1 cellular context compared by ENCODE assay signal in the genomic region with DNA sequence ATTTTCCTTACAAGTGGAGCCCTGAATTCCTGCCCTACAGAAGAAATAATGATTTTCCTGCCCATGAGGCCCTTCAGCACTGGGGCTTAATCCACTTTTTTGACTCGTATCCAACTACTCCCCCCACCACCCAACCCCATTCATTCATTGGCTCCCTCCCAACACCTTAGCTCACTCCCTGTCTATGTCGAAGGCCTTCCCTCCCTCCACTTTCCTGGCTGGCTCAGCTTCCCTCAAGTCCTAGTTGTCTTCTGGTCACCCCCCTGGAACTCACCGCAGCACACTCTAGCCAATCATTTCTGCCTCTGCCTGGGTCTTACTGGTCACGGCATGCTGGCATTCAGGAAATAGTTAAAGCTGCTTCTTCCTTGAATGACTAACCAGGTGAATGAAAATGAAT.
A peak's percentile ranks its signal among the peaks of the same experiment; 100 is the strongest.
TF ChIP-seq lines count a peak whose summit lies in the region.

No MANE protein-coding gene starts in this region.

TF ChIP-seq in HEK293, 187 proteins besides CTCF, POLR2A, EP300 and RAD21 (continued from another document):
- TF ChIP-seq, protein P1, sequence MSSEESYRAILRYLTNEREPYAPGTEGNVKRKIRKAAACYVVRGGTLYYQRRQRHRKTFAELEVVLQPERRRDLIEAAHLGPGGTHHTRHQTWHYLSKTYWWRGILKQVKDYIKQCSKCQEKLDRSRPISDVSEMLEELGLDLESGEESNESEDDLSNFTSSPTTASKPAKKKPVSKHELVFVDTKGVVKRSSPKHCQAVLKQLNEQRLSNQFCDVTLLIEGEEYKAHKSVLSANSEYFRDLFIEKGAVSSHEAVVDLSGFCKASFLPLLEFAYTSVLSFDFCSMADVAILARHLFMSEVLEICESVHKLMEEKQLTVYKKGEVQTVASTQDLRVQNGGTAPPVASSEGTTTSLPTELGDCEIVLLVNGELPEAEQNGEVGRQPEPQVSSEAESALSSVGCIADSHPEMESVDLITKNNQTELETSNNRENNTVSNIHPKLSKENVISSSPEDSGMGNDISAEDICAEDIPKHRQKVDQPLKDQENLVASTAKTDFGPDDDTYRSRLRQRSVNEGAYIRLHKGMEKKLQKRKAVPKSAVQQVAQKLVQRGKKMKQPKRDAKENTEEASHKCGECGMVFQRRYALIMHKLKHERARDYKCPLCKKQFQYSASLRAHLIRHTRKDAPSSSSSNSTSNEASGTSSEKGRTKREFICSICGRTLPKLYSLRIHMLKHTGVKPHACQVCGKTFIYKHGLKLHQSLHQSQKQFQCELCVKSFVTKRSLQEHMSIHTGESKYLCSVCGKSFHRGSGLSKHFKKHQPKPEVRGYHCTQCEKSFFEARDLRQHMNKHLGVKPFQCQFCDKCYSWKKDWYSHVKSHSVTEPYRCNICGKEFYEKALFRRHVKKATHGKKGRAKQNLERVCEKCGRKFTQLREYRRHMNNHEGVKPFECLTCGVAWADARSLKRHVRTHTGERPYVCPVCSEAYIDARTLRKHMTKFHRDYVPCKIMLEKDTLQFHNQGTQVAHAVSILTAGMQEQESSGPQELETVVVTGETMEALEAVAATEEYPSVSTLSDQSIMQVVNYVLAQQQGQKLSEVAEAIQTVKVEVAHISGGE (tag by site-specific recombination; conservative IDR thresholded peaks at IDR 0.05; ENCODE audit: low read depth): no peak
- TF ChIP-seq ZNF335 (tag by site-specific recombination; conservative IDR thresholded peaks at IDR 0.05) (peak; percentile 34; the same call in 1 of the 2 replicates), SP2 (tag by site-specific recombination; IDR thresholded peaks at IDR 0.05) (no peak), ZNF324 (tag by site-specific recombination; IDR thresholded peaks at IDR 0.05) (no peak), WT1 (tag by site-specific recombination; IDR thresholded peaks at IDR 0.05) (peak; percentile 25; the same call in 1 of the 2 replicates), FEZF1 (tag by site-specific recombination; IDR thresholded peaks at IDR 0.05) (no peak), ZNF214 (tag by site-specific recombination; IDR thresholded peaks at IDR 0.05; ENCODE audit: borderline replicate concordance) (no peak), ZNF391 (tag by site-specific recombination; IDR thresholded peaks at IDR 0.05; ENCODE audit: borderline replicate concordance, low read depth) (no peak), ZNF558 (tag by site-specific recombination; IDR thresholded peaks at IDR 0.05) (no peak), ZFP69B (tag by site-specific recombination; IDR thresholded peaks at IDR 0.05) (no peak), ZFP37 (tag by site-specific recombination; IDR thresholded peaks at IDR 0.05) (no peak), ZNF202 (tag by site-specific recombination; IDR thresholded peaks at IDR 0.05; ENCODE audit: borderline replicate concordance) (no peak), ZFP41 (tag by site-specific recombination; IDR thresholded peaks at IDR 0.05; ENCODE audit: borderline replicate concordance) (no peak), ZNF19 (tag by site-specific recombination; IDR thresholded peaks at IDR 0.05; ENCODE audit: low read depth) (no peak)
- TF ChIP-seq, protein P2, sequence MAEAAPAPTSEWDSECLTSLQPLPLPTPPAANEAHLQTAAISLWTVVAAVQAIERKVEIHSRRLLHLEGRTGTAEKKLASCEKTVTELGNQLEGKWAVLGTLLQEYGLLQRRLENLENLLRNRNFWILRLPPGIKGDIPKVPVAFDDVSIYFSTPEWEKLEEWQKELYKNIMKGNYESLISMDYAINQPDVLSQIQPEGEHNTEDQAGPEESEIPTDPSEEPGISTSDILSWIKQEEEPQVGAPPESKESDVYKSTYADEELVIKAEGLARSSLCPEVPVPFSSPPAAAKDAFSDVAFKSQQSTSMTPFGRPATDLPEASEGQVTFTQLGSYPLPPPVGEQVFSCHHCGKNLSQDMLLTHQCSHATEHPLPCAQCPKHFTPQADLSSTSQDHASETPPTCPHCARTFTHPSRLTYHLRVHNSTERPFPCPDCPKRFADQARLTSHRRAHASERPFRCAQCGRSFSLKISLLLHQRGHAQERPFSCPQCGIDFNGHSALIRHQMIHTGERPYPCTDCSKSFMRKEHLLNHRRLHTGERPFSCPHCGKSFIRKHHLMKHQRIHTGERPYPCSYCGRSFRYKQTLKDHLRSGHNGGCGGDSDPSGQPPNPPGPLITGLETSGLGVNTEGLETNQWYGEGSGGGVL (tag by site-specific recombination; IDR thresholded peaks at IDR 0.05): peak; percentile 94
- TF ChIP-seq, protein P3, sequence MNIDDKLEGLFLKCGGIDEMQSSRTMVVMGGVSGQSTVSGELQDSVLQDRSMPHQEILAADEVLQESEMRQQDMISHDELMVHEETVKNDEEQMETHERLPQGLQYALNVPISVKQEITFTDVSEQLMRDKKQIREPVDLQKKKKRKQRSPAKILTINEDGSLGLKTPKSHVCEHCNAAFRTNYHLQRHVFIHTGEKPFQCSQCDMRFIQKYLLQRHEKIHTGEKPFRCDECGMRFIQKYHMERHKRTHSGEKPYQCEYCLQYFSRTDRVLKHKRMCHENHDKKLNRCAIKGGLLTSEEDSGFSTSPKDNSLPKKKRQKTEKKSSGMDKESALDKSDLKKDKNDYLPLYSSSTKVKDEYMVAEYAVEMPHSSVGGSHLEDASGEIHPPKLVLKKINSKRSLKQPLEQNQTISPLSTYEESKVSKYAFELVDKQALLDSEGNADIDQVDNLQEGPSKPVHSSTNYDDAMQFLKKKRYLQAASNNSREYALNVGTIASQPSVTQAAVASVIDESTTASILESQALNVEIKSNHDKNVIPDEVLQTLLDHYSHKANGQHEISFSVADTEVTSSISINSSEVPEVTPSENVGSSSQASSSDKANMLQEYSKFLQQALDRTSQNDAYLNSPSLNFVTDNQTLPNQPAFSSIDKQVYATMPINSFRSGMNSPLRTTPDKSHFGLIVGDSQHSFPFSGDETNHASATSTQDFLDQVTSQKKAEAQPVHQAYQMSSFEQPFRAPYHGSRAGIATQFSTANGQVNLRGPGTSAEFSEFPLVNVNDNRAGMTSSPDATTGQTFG (tag by site-specific recombination; IDR thresholded peaks at IDR 0.05; ENCODE audit: borderline replicate concordance): no peak
- TF ChIP-seq, protein P4, sequence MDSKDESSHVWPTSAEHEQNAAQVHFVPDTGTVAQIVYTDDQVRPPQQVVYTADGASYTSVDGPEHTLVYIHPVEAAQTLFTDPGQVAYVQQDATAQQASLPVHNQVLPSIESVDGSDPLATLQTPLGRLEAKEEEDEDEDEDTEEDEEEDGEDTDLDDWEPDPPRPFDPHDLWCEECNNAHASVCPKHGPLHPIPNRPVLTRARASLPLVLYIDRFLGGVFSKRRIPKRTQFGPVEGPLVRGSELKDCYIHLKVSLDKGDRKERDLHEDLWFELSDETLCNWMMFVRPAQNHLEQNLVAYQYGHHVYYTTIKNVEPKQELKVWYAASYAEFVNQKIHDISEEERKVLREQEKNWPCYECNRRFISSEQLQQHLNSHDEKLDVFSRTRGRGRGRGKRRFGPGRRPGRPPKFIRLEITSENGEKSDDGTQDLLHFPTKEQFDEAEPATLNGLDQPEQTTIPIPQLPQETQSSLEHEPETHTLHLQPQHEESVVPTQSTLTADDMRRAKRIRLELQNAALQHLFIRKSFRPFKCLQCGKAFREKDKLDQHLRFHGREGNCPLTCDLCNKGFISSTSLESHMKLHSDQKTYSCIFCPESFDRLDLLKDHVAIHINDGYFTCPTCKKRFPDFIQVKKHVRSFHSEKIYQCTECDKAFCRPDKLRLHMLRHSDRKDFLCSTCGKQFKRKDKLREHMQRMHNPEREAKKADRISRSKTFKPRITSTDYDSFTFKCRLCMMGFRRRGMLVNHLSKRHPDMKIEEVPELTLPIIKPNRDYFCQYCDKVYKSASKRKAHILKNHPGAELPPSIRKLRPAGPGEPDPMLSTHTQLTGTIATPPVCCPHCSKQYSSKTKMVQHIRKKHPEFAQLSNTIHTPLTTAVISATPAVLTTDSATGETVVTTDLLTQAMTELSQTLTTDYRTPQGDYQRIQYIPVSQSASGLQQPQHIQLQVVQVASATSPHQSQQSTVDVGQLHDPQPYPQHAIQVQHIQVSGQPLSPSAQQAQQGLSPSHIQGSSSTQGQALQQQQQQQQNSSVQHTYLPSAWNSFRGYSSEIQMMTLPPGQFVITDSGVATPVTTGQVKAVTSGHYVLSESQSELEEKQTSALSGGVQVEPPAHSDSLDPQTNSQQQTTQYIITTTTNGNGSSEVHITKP (tag by site-specific recombination; IDR thresholded peaks at IDR 0.05): peak; percentile 60
- TF ChIP-seq, protein P5, sequence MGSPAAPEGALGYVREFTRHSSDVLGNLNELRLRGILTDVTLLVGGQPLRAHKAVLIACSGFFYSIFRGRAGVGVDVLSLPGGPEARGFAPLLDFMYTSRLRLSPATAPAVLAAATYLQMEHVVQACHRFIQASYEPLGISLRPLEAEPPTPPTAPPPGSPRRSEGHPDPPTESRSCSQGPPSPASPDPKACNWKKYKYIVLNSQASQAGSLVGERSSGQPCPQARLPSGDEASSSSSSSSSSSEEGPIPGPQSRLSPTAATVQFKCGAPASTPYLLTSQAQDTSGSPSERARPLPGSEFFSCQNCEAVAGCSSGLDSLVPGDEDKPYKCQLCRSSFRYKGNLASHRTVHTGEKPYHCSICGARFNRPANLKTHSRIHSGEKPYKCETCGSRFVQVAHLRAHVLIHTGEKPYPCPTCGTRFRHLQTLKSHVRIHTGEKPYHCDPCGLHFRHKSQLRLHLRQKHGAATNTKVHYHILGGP (tag by site-specific recombination; IDR thresholded peaks at IDR 0.05): no peak
- TF ChIP-seq, protein P6, sequence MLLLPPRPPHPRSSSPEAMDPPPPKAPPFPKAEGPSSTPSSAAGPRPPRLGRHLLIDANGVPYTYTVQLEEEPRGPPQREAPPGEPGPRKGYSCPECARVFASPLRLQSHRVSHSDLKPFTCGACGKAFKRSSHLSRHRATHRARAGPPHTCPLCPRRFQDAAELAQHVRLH (tag by site-specific recombination; IDR thresholded peaks at IDR 0.05): no peak
- TF ChIP-seq, protein P7, sequence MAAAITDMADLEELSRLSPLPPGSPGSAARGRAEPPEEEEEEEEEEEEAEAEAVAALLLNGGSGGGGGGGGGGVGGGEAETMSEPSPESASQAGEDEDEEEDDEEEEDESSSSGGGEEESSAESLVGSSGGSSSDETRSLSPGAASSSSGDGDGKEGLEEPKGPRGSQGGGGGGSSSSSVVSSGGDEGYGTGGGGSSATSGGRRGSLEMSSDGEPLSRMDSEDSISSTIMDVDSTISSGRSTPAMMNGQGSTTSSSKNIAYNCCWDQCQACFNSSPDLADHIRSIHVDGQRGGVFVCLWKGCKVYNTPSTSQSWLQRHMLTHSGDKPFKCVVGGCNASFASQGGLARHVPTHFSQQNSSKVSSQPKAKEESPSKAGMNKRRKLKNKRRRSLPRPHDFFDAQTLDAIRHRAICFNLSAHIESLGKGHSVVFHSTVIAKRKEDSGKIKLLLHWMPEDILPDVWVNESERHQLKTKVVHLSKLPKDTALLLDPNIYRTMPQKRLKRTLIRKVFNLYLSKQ (tag by site-specific recombination; IDR thresholded peaks at IDR 0.05; ENCODE audit: borderline replicate concordance): no peak
- TF ChIP-seq, protein P8, sequence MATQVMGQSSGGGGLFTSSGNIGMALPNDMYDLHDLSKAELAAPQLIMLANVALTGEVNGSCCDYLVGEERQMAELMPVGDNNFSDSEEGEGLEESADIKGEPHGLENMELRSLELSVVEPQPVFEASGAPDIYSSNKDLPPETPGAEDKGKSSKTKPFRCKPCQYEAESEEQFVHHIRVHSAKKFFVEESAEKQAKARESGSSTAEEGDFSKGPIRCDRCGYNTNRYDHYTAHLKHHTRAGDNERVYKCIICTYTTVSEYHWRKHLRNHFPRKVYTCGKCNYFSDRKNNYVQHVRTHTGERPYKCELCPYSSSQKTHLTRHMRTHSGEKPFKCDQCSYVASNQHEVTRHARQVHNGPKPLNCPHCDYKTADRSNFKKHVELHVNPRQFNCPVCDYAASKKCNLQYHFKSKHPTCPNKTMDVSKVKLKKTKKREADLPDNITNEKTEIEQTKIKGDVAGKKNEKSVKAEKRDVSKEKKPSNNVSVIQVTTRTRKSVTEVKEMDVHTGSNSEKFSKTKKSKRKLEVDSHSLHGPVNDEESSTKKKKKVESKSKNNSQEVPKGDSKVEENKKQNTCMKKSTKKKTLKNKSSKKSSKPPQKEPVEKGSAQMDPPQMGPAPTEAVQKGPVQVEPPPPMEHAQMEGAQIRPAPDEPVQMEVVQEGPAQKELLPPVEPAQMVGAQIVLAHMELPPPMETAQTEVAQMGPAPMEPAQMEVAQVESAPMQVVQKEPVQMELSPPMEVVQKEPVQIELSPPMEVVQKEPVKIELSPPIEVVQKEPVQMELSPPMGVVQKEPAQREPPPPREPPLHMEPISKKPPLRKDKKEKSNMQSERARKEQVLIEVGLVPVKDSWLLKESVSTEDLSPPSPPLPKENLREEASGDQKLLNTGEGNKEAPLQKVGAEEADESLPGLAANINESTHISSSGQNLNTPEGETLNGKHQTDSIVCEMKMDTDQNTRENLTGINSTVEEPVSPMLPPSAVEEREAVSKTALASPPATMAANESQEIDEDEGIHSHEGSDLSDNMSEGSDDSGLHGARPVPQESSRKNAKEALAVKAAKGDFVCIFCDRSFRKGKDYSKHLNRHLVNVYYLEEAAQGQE (tag by site-specific recombination; IDR thresholded peaks at IDR 0.05): no peak
- TF ChIP-seq, protein P9, sequence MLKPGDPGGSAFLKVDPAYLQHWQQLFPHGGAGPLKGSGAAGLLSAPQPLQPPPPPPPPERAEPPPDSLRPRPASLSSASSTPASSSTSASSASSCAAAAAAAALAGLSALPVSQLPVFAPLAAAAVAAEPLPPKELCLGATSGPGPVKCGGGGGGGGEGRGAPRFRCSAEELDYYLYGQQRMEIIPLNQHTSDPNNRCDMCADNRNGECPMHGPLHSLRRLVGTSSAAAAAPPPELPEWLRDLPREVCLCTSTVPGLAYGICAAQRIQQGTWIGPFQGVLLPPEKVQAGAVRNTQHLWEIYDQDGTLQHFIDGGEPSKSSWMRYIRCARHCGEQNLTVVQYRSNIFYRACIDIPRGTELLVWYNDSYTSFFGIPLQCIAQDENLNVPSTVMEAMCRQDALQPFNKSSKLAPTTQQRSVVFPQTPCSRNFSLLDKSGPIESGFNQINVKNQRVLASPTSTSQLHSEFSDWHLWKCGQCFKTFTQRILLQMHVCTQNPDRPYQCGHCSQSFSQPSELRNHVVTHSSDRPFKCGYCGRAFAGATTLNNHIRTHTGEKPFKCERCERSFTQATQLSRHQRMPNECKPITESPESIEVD (tag by site-specific recombination; IDR thresholded peaks at IDR 0.05): no peak
- TF ChIP-seq, protein P10, sequence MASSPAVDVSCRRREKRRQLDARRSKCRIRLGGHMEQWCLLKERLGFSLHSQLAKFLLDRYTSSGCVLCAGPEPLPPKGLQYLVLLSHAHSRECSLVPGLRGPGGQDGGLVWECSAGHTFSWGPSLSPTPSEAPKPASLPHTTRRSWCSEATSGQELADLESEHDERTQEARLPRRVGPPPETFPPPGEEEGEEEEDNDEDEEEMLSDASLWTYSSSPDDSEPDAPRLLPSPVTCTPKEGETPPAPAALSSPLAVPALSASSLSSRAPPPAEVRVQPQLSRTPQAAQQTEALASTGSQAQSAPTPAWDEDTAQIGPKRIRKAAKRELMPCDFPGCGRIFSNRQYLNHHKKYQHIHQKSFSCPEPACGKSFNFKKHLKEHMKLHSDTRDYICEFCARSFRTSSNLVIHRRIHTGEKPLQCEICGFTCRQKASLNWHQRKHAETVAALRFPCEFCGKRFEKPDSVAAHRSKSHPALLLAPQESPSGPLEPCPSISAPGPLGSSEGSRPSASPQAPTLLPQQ (tag by site-specific recombination; IDR thresholded peaks at IDR 0.05): peak; percentile 57
TF ChIP-seq in HEK293: peak in this region for 6.
